In the genomic region with DNA sequence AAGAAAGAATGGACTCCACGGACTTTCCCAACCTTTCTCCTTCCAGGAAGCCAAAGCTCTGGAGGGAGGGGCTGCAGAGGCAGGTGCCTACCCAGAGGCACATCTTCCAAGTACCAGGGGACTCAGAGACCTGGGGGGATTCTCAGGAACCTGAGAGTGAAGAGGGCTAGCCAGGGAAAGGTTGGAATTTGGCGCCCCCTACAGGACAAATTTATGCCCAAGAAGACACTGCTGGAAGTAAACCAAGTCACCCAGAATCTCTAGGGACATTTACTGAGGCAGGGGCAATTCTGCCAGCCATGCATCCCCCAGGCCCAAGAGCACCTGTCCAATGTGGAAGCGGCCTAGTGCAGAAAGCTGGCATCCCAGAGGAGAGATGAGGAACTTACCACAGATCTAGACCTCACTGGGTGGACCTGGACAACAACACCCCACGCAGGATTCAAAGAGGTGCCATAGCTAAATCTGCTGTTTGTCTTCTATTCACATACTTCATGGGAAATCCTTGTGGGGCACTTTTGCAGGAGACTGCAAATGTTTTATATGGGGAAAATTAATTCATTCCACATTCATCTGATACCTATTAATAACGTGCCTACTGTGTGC, we compare ENCODE assay signal across 9 cellular contexts. TPM values are rescaled to one million over a fixed set of nuclear protein-coding genes. Genes with fewer than 3 reads are reported as not detected.
A peak's percentile ranks its signal among the peaks of the same experiment; 100 is the strongest.
DNase-seq lines count a peak whose midpoint lies in the region; ATAC-seq and TF ChIP-seq lines count a peak whose summit lies in the region.
"Had no signal": no experiment of that assay in that cellular context is flagged by ENCODE, and none has a peak within 500 bp of the region (broad histone marks: within the 10 kb centered on the region; RNA-seq: fewer than 3 reads in every experiment).

No MANE protein-coding gene starts in this region.

- DNase-seq in MCF 10A (ENCODE audit: unreplicated experiment), result peak; percentile 53
- no peak for DNase-seq in breast epithelium (ENCODE audit: low spot score in 2 of 2)
- peak; percentile 17 for DNase-seq in T-helper 2 cell treated with Interferon-gamma antibody and Interleukin-4, amounts not matched to agents 5 μg/mL and 100 μg/mL, for 36 hours (ENCODE audit: low spot score)
- peak; percentile 21 for DNase-seq in effector CD4-positive, alpha-beta T cell
- peak; percentile 10 for DNase-seq in naive B cell

- peak; percentile 81 for TF ChIP-seq RAD21 in Ishikawa (IDR thresholded peaks at IDR 0.05; ENCODE audit: low read depth)

- no peak overlapping the region for H3K4me3 ChIP-seq in breast epithelium

- H3K9me3 Mint-ChIP-seq in MCF 10A (ENCODE audit: unreplicated experiment), result no peaks in the 10 kb centered on the region
- H3K9me3 Mint-ChIP-seq in T-helper 2 cell treated with Interferon-gamma antibody and Interleukin-4, amounts not matched to agents 5 μg/mL and 100 μg/mL, for 36 hours, result no peaks in the 10 kb centered on the region
- H3K9me3 Mint-ChIP-seq in naive B cell, result no peaks in the 10 kb centered on the region
- H3K9me3 Mint-ChIP-seq: dendritic cell treated with granulocyte-macrophage colony-stimulating factor and Interleukin-4, amounts not matched to agents 40 ng/mL and 50 ng/mL, for 4 days had no signal

- intact Hi-C loops in MCF 10A (cut with micrococcal nuclease) (loop anchor here (2.0 kb wide), 2 partner anchors 262 to 398 kb away; no protein-coding TSS in a partner anchor), breast epithelium (cut with DNase I; ENCODE audit: low total_unique reads) (no loop called here)

- peaks cover 5% of the 10 kb centered on the region for H3K4me1 Mint-ChIP-seq in MCF 10A (ENCODE audit: insufficient read depth, unreplicated experiment)
- H3K4me1 Mint-ChIP-seq in T-helper 2 cell treated with Interferon-gamma antibody and Interleukin-4, amounts not matched to agents 5 μg/mL and 100 μg/mL, for 36 hours (ENCODE audit: low read depth), result no peaks in the 10 kb centered on the region
- H3K4me1 Mint-ChIP-seq in naive B cell, result no peaks in the 10 kb centered on the region

- BruUV-seq in MCF 10A (replicated peaks; lab: Mats Ljungman, UMichigan), result no TSS peak

- H3K27ac Mint-ChIP-seq in MCF 10A (ENCODE audit: low read depth, unreplicated experiment) (no peak overlapping the region), naive B cell (peak overlapping the region in 1 of 6 donors; percentile 49)
- no peak overlapping the region for H3K27ac Mint-ChIP-seq in T-helper 2 cell treated with Interferon-gamma antibody and Interleukin-4, amounts not matched to agents 5 μg/mL and 100 μg/mL, for 36 hours
- H3K27ac Mint-ChIP-seq: dendritic cell treated with granulocyte-macrophage colony-stimulating factor and Interleukin-4, amounts not matched to agents 40 ng/mL and 50 ng/mL, for 4 days had no signal

- H3K4me3 Mint-ChIP-seq in MCF 10A (ENCODE audit: unreplicated experiment), result no peak overlapping the region
- H3K4me3 Mint-ChIP-seq in T-helper 2 cell treated with Interferon-gamma antibody and Interleukin-4, amounts not matched to agents 5 μg/mL and 100 μg/mL, for 36 hours, result no peak overlapping the region
- no peak overlapping the region for H3K4me3 Mint-ChIP-seq in naive B cell
- H3K4me3 Mint-ChIP-seq: dendritic cell treated with granulocyte-macrophage colony-stimulating factor and Interleukin-4, amounts not matched to agents 40 ng/mL and 50 ng/mL, for 4 days had no signal

- H3K27me3 Mint-ChIP-seq in MCF 10A (ENCODE audit: insufficient read depth, unreplicated experiment), result no peaks in the 10 kb centered on the region
- H3K27me3 Mint-ChIP-seq in T-helper 2 cell treated with Interferon-gamma antibody and Interleukin-4, amounts not matched to agents 5 μg/mL and 100 μg/mL, for 36 hours (ENCODE audit: low read depth), result no peaks in the 10 kb centered on the region
- H3K27me3 Mint-ChIP-seq in naive B cell, result no peaks in the 10 kb centered on the region
- H3K27me3 Mint-ChIP-seq: dendritic cell treated with granulocyte-macrophage colony-stimulating factor and Interleukin-4, amounts not matched to agents 40 ng/mL and 50 ng/mL, for 4 days had no signal

- TF ChIP-seq CTCF in MCF 10A (IDR thresholded peaks at IDR 0.05; ENCODE audit: unreplicated experiment) (peak; percentile 69), breast epithelium (IDR thresholded peaks at IDR 0.05) (peak in 1 of 3 donors; percentile 29)

- CTCF ChIA-PET in MCF 10A (lab: Yijun Ruan, JAX), result interaction anchor here (0.6 to 2.9 kb wide), 22 partner anchors 10 to 395 kb away, joined by 3 to 17 read pairs (median 4); no protein-coding TSS in a partner anchor

- no peaks in the 10 kb centered on the region for H3K4me1 ChIP-seq in breast epithelium

- no peak for TF ChIP-seq POLR2A in breast epithelium (IDR thresholded peaks at IDR 0.05)

- no peaks in the 10 kb centered on the region for H3K36me3 ChIP-seq in breast epithelium

- no peaks in the 10 kb centered on the region for H3K9me3 ChIP-seq in breast epithelium

- H3K27ac ChIP-seq in breast epithelium, result no peak overlapping the region

- no peaks in the 10 kb centered on the region for H3K36me3 Mint-ChIP-seq in MCF 10A (ENCODE audit: insufficient read depth, unreplicated experiment)
- no peaks in the 10 kb centered on the region for H3K36me3 Mint-ChIP-seq in T-helper 2 cell treated with Interferon-gamma antibody and Interleukin-4, amounts not matched to agents 5 μg/mL and 100 μg/mL, for 36 hours (ENCODE audit: low read depth)
- H3K36me3 Mint-ChIP-seq in naive B cell, result no peaks in the 10 kb centered on the region

- ATAC-seq in naive B cell (ENCODE audit: low read depth in 2 of 2) (no peak), HG03175 (IDR thresholded peaks at IDR 0.05; ENCODE audit: unreplicated experiment) (no peak), HG02981 (IDR thresholded peaks at IDR 0.05; ENCODE audit: unreplicated experiment) (no peak)

- no peak for TF ChIP-seq EP300 in Ishikawa (IDR thresholded peaks at IDR 0.05; ENCODE audit: borderline replicate concordance)

- H3K27me3 ChIP-seq in breast epithelium, result no peaks in the 10 kb centered on the region

- POLR2A ChIA-PET in MCF 10A (lab: Yijun Ruan, JAX), result no interaction called here

TF ChIP-seq in Ishikawa, 13 proteins besides CTCF, POLR2A, EP300 and RAD21:
- TF ChIP-seq TEAD4 (IDR thresholded peaks at IDR 0.05), result no peak

RNA-seq across cellular contexts. Expression of a gene that starts 25.9 kb away (rescaled TPM):
- total RNA-seq in MCF 10A (2022) (10.9 and 19.7 TPM in 2 replicates), breast epithelium (1 to 10 TPM; 4.9 to 9.0 (median 5.1) TPM)
- 10 to 100 TPM; 16.4 to 44.8 (median 25.5) TPM for polyA plus RNA-seq in naive B cell (ENCODE audit: low read depth in 6 of 6)

RNA-seq across cellular contexts. Expression of a gene that starts 58.8 kb away (rescaled TPM):
- total RNA-seq in MCF 10A (2022) (0.17 and 0.28 TPM in 2 replicates), breast epithelium (10 to 100 TPM in 2 of 3 donors, 1 to 10 TPM in 1; 6.3 to 14.1 (median 14.1) TPM)
- 1 to 10 TPM in 4 of 6 donors, under 1 TPM in 1, not detected in 1; 0.36 to 3.0 (median 1.4) TPM for polyA plus RNA-seq in naive B cell (ENCODE audit: low read depth in 6 of 6)

Comparison
In these comparisons a context has a peak if more than half of its experiments do, and no peak if none do; other contexts are left out.
1. DNase-seq: peak in MCF 10A (single experiment), T-helper 2 cell treated with Interferon-gamma antibody and Interleukin-4, amounts not matched to agents 5 μg/mL and 100 μg/mL, for 36 hours (single experiment), effector CD4-positive, alpha-beta T cell (single experiment) and naive B cell (single experiment); none in breast epithelium (0 of 2).